In the genomic region with DNA sequence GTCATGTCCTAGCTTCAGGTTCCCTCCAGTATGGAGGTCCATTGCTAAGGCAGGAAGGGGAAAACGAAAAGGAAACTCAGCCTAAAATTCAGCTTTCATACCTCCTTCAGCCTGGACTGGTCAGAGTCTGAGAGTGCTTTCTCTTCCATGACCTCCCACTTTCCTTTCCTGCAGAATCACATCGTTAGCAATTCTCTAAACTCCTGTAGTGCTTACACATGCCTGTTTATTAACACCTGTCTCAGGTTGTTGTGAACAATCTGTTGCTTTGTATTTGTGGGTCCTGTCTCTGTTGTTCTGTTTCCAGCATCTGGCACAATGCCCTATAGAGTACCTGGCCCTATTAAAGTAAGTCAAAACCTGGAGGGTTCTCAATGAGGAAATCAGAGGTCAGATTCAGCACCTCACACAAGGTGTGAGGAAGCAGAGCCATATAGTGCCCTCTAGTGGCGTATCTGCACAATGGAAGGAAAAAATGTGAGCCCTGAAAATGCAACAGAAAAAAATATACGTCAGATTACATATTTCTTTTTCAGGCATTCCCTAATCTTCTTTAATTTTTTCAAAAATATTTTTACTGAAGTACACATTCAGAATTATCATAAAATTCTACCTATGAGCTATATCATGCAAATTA, we compare ENCODE assay signal across 8 cellular contexts. TPM values are rescaled to one million over a fixed set of nuclear protein-coding genes. Genes with fewer than 3 reads are reported as not detected.
A peak's percentile ranks its signal among the peaks of the same experiment; 100 is the strongest.
DNase-seq lines count a peak whose midpoint lies in the region; ATAC-seq, FAIRE-seq and TF ChIP-seq lines count a peak whose summit lies in the region.
"Not testable (repeated sequence)": the region's sequence is repeated elsewhere in the genome, so short reads cannot be mapped to it uniquely, and the experiment has no call there.

No MANE protein-coding gene starts in this region.

- not testable (repeated sequence) for H3K9me3 ChIP-seq in T-helper 17 cell (ENCODE audit: control insufficient read depth, low read length, poor library complexity, severe bottlenecking); colonic mucosa; left lung

- not testable (repeated sequence) for H3K27ac ChIP-seq in colonic mucosa, left lung

- intact Hi-C loops in colonic mucosa (cut with DNase I); left lung (cut with DNase I): not testable (repeated sequence)

- not testable (repeated sequence) for DNase-seq in D721Med (ENCODE audit: insufficient read length, low spot score); T-helper 17 cell; colonic mucosa; left lung
- DNase-seq in NCI-H1105 (lab: John Stamatoyannopoulos, UW), result peak; percentile 11
- peak; percentile 11 for DNase-seq in stimulated activated naive CD8-positive, alpha-beta T cell treated with anti-CD3 and anti-CD28 coated beads, Interleukin-15, Interleukin-2, amounts not matched to agents 100 U/mL and 50 U/mL, for 24 hours

- not testable (repeated sequence) for H3K4me3 ChIP-seq in colonic mucosa, left lung

- not testable (repeated sequence) for H3K4me1 ChIP-seq in colonic mucosa, left lung

- H3K27me3 ChIP-seq in colonic mucosa, left lung: not testable (repeated sequence)

- H3K4me1 Mint-ChIP-seq in T-helper 17 cell, result not testable (repeated sequence)

- peak; percentile 87 for ATAC-seq in GM19395 (IDR thresholded peaks at IDR 0.05; ENCODE audit: unreplicated experiment)
- peak; percentile 77 for ATAC-seq in HG02981 (IDR thresholded peaks at IDR 0.05; ENCODE audit: unreplicated experiment)
- ATAC-seq in T-helper 17 cell, result peak; percentile 65
- peak; percentile 95 for ATAC-seq in left lung
- ATAC-seq in stimulated activated naive CD8-positive, alpha-beta T cell treated with anti-CD3 and anti-CD28 coated beads, Interleukin-15, Interleukin-2, amounts not matched to agents 100 U/mL and 50 U/mL, for 24 hours, result peak; percentile 14

- H3K9ac ChIP-seq in colonic mucosa (ENCODE audit: low read depth in 2 of 2, low read length in 2 of 2), result not testable (repeated sequence)

- H3K27me3 Mint-ChIP-seq in T-helper 17 cell, result peaks cover 23% of the 10 kb centered on the region

- H3K36me3 Mint-ChIP-seq in T-helper 17 cell (ENCODE audit: low read depth), result not testable (repeated sequence)

- H3K36me3 ChIP-seq in colonic mucosa, left lung: not testable (repeated sequence)

- not testable (repeated sequence) for FAIRE-seq in D721Med (lab: Jason Lieb, UNC)

- not testable (repeated sequence) for H3K27ac Mint-ChIP-seq in T-helper 17 cell

- not testable (repeated sequence) for H3K4me3 Mint-ChIP-seq in T-helper 17 cell

- TF ChIP-seq CTCF in D721Med (IDR thresholded peaks at IDR 0.05; ENCODE audit: insufficient read depth, missing control alignments) (peak; percentile 69), colonic mucosa (IDR thresholded peaks at IDR 0.05) (peak; percentile 47), left lung (IDR thresholded peaks at IDR 0.05) (peak; percentile 40 to 49)

RNA-seq across cellular contexts. Expression of a gene that starts 2.3 kb away (rescaled TPM):
- not detected for total RNA-seq in T-helper 17 cell
- under 1 TPM in 1 of 2 donors, not detected in 1; 0.27 TPM for total RNA-seq in colonic mucosa
- total RNA-seq in left lung, result not detected

Comparison
In these comparisons a context has a peak if more than half of its experiments do, and no peak if none do; other contexts are left out.
1. ATAC-seq: peak in every context shown above with its lines; median percentile 95 in left lung; 87 in GM19395; 77 in HG02981; 65 in T-helper 17 cell; 14 in stimulated activated naive CD8-positive, alpha-beta T cell treated with anti-CD3 and anti-CD28 coated beads, Interleukin-15, Interleukin-2, amounts not matched to agents 100 U/mL and 50 U/mL, for 24 hours.